Comparison of ENCODE assay signal across 1 cellular context in genomic region chr20:64039293-64040160, GRCh38.
TF ChIP-seq lines count a peak whose summit lies in the region.

No MANE protein-coding gene starts in this region.

TF ChIP-seq in K562, 482 proteins besides CTCF, POLR2A, EP300 and RAD21:
- TF ChIP-seq DMBX1 (CRISPR knock-in tag; IDR thresholded peaks at IDR 0.05; ENCODE audit: borderline replicate concordance), result 0 out of 2 replicates have a peak, but pooled peaks have one; percentile 12
- TF ChIP-seq XRCC4 (IDR thresholded peaks at IDR 0.05; ENCODE audit: extremely low read depth, insufficient read depth, insufficient read length), result no peak
- peak; percentile 38 for TF ChIP-seq PRDM10 (IDR thresholded peaks at IDR 0.05; ENCODE audit: partially characterized antibody)
